ENCODE assay signal across 13 cellular contexts in genomic region chr1:182787002-182787324, GRCh38.
"Had no signal": no experiment of that assay in that cellular context is flagged by ENCODE, and none has a peak within 500 bp of the region (broad histone marks: within the 10 kb centered on the region; RNA-seq: fewer than 3 reads in every experiment).

No MANE protein-coding gene starts in this region.

- H3K4me3 ChIP-seq: left ventricle myocardium inferior, transverse colon had no signal

- ATAC-seq: activated CD4-positive, CD25-positive, alpha-beta regulatory T cell treated with anti-CD3 and anti-CD28 coated beads, Interleukin-2, amount 50 U/mL, for 24 hours; activated naive CD8-positive, alpha-beta T cell treated with anti-CD3 and anti-CD28 coated beads, Interleukin-2, amount 50 U/mL, for 24 hours had no signal

- H3K36me3 Mint-ChIP-seq: activated naive CD4-positive, alpha-beta T cell treated with anti-CD3 and anti-CD28 coated beads, Interleukin-2, amount 10 ng/mL, durations not matched to agents 7 days and 5 days; brain had no signal

- FAIRE-seq: colon, frontal cortex, kidney had no signal

- H3K27ac ChIP-seq: left ventricle myocardium inferior, transverse colon had no signal

- H3K27ac Mint-ChIP-seq: activated naive CD4-positive, alpha-beta T cell treated with anti-CD3 and anti-CD28 coated beads, Interleukin-2, amount 10 ng/mL, durations not matched to agents 7 days and 5 days; activated naive CD8-positive, alpha-beta T cell treated with anti-CD3 and anti-CD28 coated beads, Interleukin-2, amount 50 U/mL, for 24 hours; endodermal cell; progenitor cell of endocrine pancreas; stimulated activated naive CD8-positive, alpha-beta T cell treated with anti-CD3 and anti-CD28 coated beads, Interleukin-15, Interleukin-2, amounts not matched to agents 100 ng/mL and 50 ng/mL, for 24 hours; T-helper 1 cell treated with Interleukin-12 subunit alpha and Interleukin-12 subunit beta and Interleukin-4 antibody, amounts not matched to agents 30 μg/mL and 1 μg/mL, for 36 hours had no signal

- H3K9me3 Mint-ChIP-seq: activated naive CD4-positive, alpha-beta T cell treated with anti-CD3 and anti-CD28 coated beads, Interleukin-2, amount 10 ng/mL, durations not matched to agents 7 days and 5 days; activated naive CD8-positive, alpha-beta T cell treated with anti-CD3 and anti-CD28 coated beads, Interleukin-2, amount 50 U/mL, for 24 hours; brain; endodermal cell; stimulated activated naive CD8-positive, alpha-beta T cell treated with anti-CD3 and anti-CD28 coated beads, Interleukin-15, Interleukin-2, amounts not matched to agents 100 ng/mL and 50 ng/mL, for 24 hours; T-helper 1 cell treated with Interleukin-12 subunit alpha and Interleukin-12 subunit beta and Interleukin-4 antibody, amounts not matched to agents 30 μg/mL and 1 μg/mL, for 36 hours had no signal

- H3K36me3 ChIP-seq: left ventricle myocardium inferior, transverse colon had no signal

- H3K4me3 Mint-ChIP-seq: activated naive CD4-positive, alpha-beta T cell treated with anti-CD3 and anti-CD28 coated beads, Interleukin-2, amount 10 ng/mL, durations not matched to agents 7 days and 5 days; activated naive CD8-positive, alpha-beta T cell treated with anti-CD3 and anti-CD28 coated beads, Interleukin-2, amount 50 U/mL, for 24 hours; endodermal cell; stimulated activated naive CD8-positive, alpha-beta T cell treated with anti-CD3 and anti-CD28 coated beads, Interleukin-15, Interleukin-2, amounts not matched to agents 100 ng/mL and 50 ng/mL, for 24 hours; T-helper 1 cell treated with Interleukin-12 subunit alpha and Interleukin-12 subunit beta and Interleukin-4 antibody, amounts not matched to agents 30 μg/mL and 1 μg/mL, for 36 hours had no signal

- H3K27me3 ChIP-seq: transverse colon had no signal

- H3K9me3 ChIP-seq: left ventricle myocardium inferior, transverse colon had no signal
